Comparison of ENCODE assay signal across 8 cellular contexts in the genomic region with DNA sequence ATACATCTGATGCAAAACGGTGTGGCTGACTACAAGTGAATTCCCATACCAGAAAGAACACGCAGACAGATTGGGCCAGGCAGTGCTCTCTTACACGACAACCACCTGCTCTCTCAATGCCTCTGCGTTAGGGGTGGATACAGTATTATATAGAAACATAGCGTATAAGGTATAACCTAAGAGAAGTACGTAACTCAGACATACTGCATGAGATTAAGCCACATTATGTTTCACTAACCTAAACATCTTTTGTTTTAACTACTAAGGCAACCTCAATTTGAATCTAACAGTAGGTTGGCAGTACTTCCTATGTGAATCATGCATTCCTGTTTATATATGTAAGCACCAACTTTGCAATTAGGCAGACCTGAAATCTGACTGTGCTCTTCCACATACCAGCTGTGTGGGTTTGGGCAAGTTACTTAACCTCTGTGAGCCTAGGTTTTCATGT. TPM values are rescaled to one million over a fixed set of nuclear protein-coding genes. Genes with fewer than 3 reads are reported as not detected.
DNase-seq lines count a peak whose midpoint lies in the region; ATAC-seq and TF ChIP-seq lines count a peak whose summit lies in the region.

No MANE protein-coding gene starts in this region.

- peak overlapping the region; percentile 5; the same call in 1 of the 2 replicates for H2AFZ ChIP-seq in SK-N-SH (ENCODE audit: low read depth)

- H3F3A ChIP-seq in SK-N-SH (replicated peaks; ENCODE audit: insufficient read depth) = peaks cover 5% of the 10 kb centered on the region

- no peak for TF ChIP-seq POLR2A in esophagus muscularis mucosa (IDR thresholded peaks at IDR 0.05; ENCODE audit: low read depth)

- no peak for TF ChIP-seq CTCF in SK-N-SH (IDR thresholded peaks at IDR 0.05)
- TF ChIP-seq CTCF in esophagus muscularis mucosa (IDR thresholded peaks at IDR 0.05) = no peak

- POLR2A ChIA-PET in SK-N-SH (lab: Yijun Ruan, JAX) = no interaction called here

- TF ChIP-seq EP300 in SK-N-SH (IDR thresholded peaks at IDR 0.05; ENCODE audit: borderline replicate concordance in 1 of 2, low read depth in 1 of 2, low read length in 1 of 2) (no peak), esophagus muscularis mucosa (IDR thresholded peaks at IDR 0.05) (no peak)

- H3K4me2 ChIP-seq in SK-N-SH = peak overlapping the region; percentile 26; the same call in 1 of the 2 replicates

- H3K9me3 ChIP-seq in SK-N-SH = no peaks in the 10 kb centered on the region
- H3K9me3 ChIP-seq in esophagus muscularis mucosa = no peaks in the 10 kb centered on the region

- 92% methylated on average over 6 of the region's 6 CpGs for WGBS in SK-N-SH (ENCODE audit: low lambda C conversion rate)
- 61% methylated on average over 6 of the region's 6 CpGs for WGBS in esophagus muscularis mucosa

- H3K27ac ChIP-seq in SK-N-SH (ENCODE audit: low read depth in 2 of 2, low read length in 1 of 2) (peak overlapping the region in 1 of 2 experiments; percentile 55; a peak in 2 of 4 replicates), esophagus muscularis mucosa (replicated peaks in 1 of 4) (no peak overlapping the region)

- DNase-seq in A172 (ENCODE audit: low spot score) = peak; percentile 85
- DNase-seq in SK-N-SH = no peak
- DNase-seq in esophagus muscularis mucosa (ENCODE audit: extremely low spot score) = peak; percentile 60
- DNase-seq in effector CD8-positive, alpha-beta T cell (lab: John Stamatoyannopoulos, UW) = no peak
- no peak for DNase-seq in NCI-H2029 (lab: John Stamatoyannopoulos, UW)

- no peak overlapping the region for H3K4me3 ChIP-seq in SK-N-SH (ENCODE audit: low read depth in 2 of 2, low read length in 1 of 2)
- H3K4me3 ChIP-seq in esophagus muscularis mucosa = no peak overlapping the region

- no peaks in the 10 kb centered on the region for H3K9me2 ChIP-seq in SK-N-SH

- H3K9ac ChIP-seq in SK-N-SH = 0 out of 2 replicates have a peak overlapping the region, but pooled peaks have one; percentile 6

- no peak for TF ChIP-seq RAD21 in SK-N-SH (IDR thresholded peaks at IDR 0.05; ENCODE audit: low read length)

- H3K79me2 ChIP-seq in SK-N-SH (ENCODE audit: insufficient read depth) = no peaks in the 10 kb centered on the region

- no peaks in the 10 kb centered on the region for H3K27me3 ChIP-seq in SK-N-SH (ENCODE audit: insufficient read depth)
- peaks cover 0 to 20% (median 0%) of the 10 kb centered on the region in 4 donors for H3K27me3 ChIP-seq in esophagus muscularis mucosa

- CTCF ChIA-PET in SK-N-SH (lab: Yijun Ruan, JAX) = interaction anchor here (1.2 to 8.0 kb wide), 3 partner anchors 12 to 136 kb away, joined by 3 to 102 read pairs (median 5); no protein-coding TSS in a partner anchor

- intact Hi-C loops in esophagus muscularis mucosa (cut with DNase I) = loop anchor here (10.0 kb wide), 1 partner anchor 200 kb away; no protein-coding TSS in a partner anchor

- peak; percentile 61 for ATAC-seq in GM19467 (IDR thresholded peaks at IDR 0.05; ENCODE audit: unreplicated experiment)
- ATAC-seq in GM18870 (IDR thresholded peaks at IDR 0.05; ENCODE audit: unreplicated experiment) = no peak
- no peak for ATAC-seq in HG03175 (IDR thresholded peaks at IDR 0.05; ENCODE audit: unreplicated experiment)

- H4K20me1 ChIP-seq in SK-N-SH (ENCODE audit: insufficient read depth) = no peaks in the 10 kb centered on the region

- no peaks in the 10 kb centered on the region for H3K36me3 ChIP-seq in SK-N-SH (replicated peaks in 1 of 2; ENCODE audit: control insufficient read depth in 1 of 2, insufficient read depth in 2 of 2, low read length in 1 of 2)
- H3K36me3 ChIP-seq in esophagus muscularis mucosa = no peaks in the 10 kb centered on the region

- H3K4me1 ChIP-seq in SK-N-SH (ENCODE audit: control insufficient read depth in 1 of 2, insufficient read depth in 2 of 2, low read depth in 1 of 2, low read length in 1 of 2) = peaks cover 0 to 18% of the 10 kb centered on the region in 2 experiments; a peak in 2 of 4 replicates
- H3K4me1 ChIP-seq in esophagus muscularis mucosa = peaks cover 0 to 3% (median 1%) of the 10 kb centered on the region in 4 donors

TF ChIP-seq in SK-N-SH, 30 proteins besides CTCF, POLR2A, EP300 and RAD21:
- no peak for TF ChIP-seq RCOR1 (IDR thresholded peaks at IDR 0.05; ENCODE audit: low read length)
- no peak for TF ChIP-seq MEF2A (IDR thresholded peaks at IDR 0.05; ENCODE audit: borderline replicate concordance, low read depth)
- TF ChIP-seq TEAD4 (IDR thresholded peaks at IDR 0.05; ENCODE audit: borderline replicate concordance, insufficient read depth) = no peak
- no peak for TF ChIP-seq ELF1 (IDR thresholded peaks at IDR 0.05)
- peak; percentile 67 for TF ChIP-seq JUND (IDR thresholded peaks at IDR 0.05)
- TF ChIP-seq TAF1 (IDR thresholded peaks at IDR 0.05; ENCODE audit: borderline replicate concordance, low read depth, low read length) = no peak
- TF ChIP-seq TCF12 (IDR thresholded peaks at IDR 0.05) = peak; percentile 73
- no peak for TF ChIP-seq YY1 (IDR thresholded peaks at IDR 0.05; ENCODE audit: low read depth)
- TF ChIP-seq CHD2 (IDR thresholded peaks at IDR 0.05; ENCODE audit: low read length, partially characterized antibody) = no peak
- peak; percentile 40; the same call in 1 of the 2 replicates for TF ChIP-seq NFIC (IDR thresholded peaks at IDR 0.05; ENCODE audit: borderline replicate concordance)
- no peak for TF ChIP-seq IRF3 (IDR thresholded peaks at IDR 0.05; ENCODE audit: low read depth, low read length)
- TF ChIP-seq FOSL2 (IDR thresholded peaks at IDR 0.05; ENCODE audit: borderline replicate concordance, low read depth) = peak; percentile 80; the same call in 1 of the 2 replicates
- no peak for TF ChIP-seq EZH2phosphoT487 (IDR thresholded peaks at IDR 0.05; ENCODE audit: borderline replicate concordance, low read depth)
- TF ChIP-seq MXI1 (IDR thresholded peaks at IDR 0.05; ENCODE audit: low read depth, low read length) = no peak
- TF ChIP-seq RXRA (IDR thresholded peaks at IDR 0.05; ENCODE audit: borderline replicate concordance, low read depth) = no peak
- no peak for TF ChIP-seq FOXJ3 (CRISPR knock-in tag; IDR thresholded peaks at IDR 0.05)

RNA-seq across cellular contexts. Expression of gene COA6, which starts 58.1 kb away (rescaled TPM):
- total RNA-seq in A172 (2014; rRNA removed; shearing (Covaris generic)) = 78.1 and 81.3 TPM in 2 replicates
- polyA plus RNA-seq in SK-N-SH (2012; rRNA removed) = 34.2 and 42.2 TPM in 2 replicates
- 42.1 and 52.1 TPM in 2 replicates for polyA plus RNA-seq in SK-N-SH (2012; cell fraction: cytosol; rRNA removed)
- polyA plus RNA-seq in SK-N-SH (2012; cell fraction: nucleus; rRNA removed) = 15.1 and 20.6 TPM in 2 replicates
- 10 to 100 TPM in 3 of 4 donors, 1 to 10 TPM in 1; 9.4 to 18.3 (median 16.0) TPM for total RNA-seq in esophagus muscularis mucosa

Comparison
In these comparisons a context has a peak if more than half of its experiments do, and no peak if none do; other contexts are left out.
1. DNase-seq: peak in A172 (single experiment) and esophagus muscularis mucosa (single experiment); none in SK-N-SH (single experiment), effector CD8-positive, alpha-beta T cell (single experiment) and NCI-H2029 (single experiment).